1 cellular context compared by ENCODE assay signal in genomic region chr17:8264836-8265542, GRCh38.
TF ChIP-seq lines count a peak whose summit lies in the region.

No MANE protein-coding gene starts in this region.

TF ChIP-seq in endothelial cell of umbilical vein, 7 proteins besides CTCF, POLR2A, EP300 and RAD21:
- TF ChIP-seq POLR2AphosphoS5 (IDR thresholded peaks at IDR 0.05; ENCODE audit: insufficient read depth, low read depth, low read length), result no peak
- no peak for TF ChIP-seq MYC (IDR thresholded peaks at IDR 0.05; ENCODE audit: low read depth, low read length)
- TF ChIP-seq JUN (IDR thresholded peaks at IDR 0.05; ENCODE audit: borderline replicate concordance, insufficient read depth, insufficient read length, low read depth), result no peak
- TF ChIP-seq FOS (IDR thresholded peaks at IDR 0.05; ENCODE audit: borderline replicate concordance, insufficient read depth, low read length), result no peak
- no peak for TF ChIP-seq MAX (IDR thresholded peaks at IDR 0.05; ENCODE audit: insufficient read depth, insufficient read length)
- TF ChIP-seq EZH2 (IDR thresholded peaks at IDR 0.05; ENCODE audit: borderline replicate concordance, low read depth, low read length, severe bottlenecking), result no peak
- TF ChIP-seq GATA2 (IDR thresholded peaks at IDR 0.05; ENCODE audit: insufficient read depth, insufficient read length, low read depth, low read length), result no peak
